Comparison of ENCODE assay signal across 22 cellular contexts in the genomic region with DNA sequence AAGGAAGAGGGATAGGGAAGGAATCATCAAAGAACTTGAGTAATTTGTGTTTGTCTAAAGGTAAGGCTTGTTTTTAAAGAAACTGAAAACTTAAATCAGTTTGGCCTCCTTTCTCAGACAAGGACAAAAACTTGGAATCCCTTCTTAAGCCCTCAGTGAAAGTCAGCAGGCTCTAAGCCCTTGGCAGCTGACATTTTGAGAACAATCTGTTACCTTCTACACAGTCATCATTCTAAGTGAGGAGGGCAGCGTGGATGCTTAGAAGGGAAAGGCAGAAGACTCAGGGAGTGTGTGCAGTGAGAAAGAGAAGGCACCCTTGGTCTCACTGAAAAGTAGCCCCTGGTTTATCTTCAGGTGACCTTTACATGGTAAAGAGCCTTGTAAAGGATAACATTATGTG.
"Had no signal": no experiment of that assay in that cellular context is flagged by ENCODE, and none has a peak within 500 bp of the region (broad histone marks: within the 10 kb centered on the region; RNA-seq: fewer than 3 reads in every experiment).

No MANE protein-coding gene starts in this region.

- DNase-seq: dermis blood vessel endothelial cell; effector memory CD4-positive, alpha-beta T cell; foreskin keratinocyte; glutamatergic neuron; heart right ventricle; hippocampal formation; left cardiac atrium; left lung; mesendoderm; natural killer cell; pancreas; sigmoid colon; spleen; stimulated activated CD4-positive, alpha-beta T cell treated with anti-CD3 and anti-CD28 coated beads, Interleukin-4, amount 100 ng/mL, for 4 hours; upper lobe of left lung had no signal

- ATAC-seq: foreskin keratinocyte; heart right ventricle; left cardiac atrium; left lung; natural killer cell; pancreas; stimulated activated memory B cell treated with anti-CD40 and anti-IgM and Interleukin-4, amounts not matched to agents 10 μg/mL and 1 μg/mL and 100 μg/mL, for 72 hours had no signal

- H3K4me1 ChIP-seq: pancreas, right atrium auricular region, tibial nerve, upper lobe of left lung had no signal

- H3K9me3 ChIP-seq: esophagus muscularis mucosa, heart right ventricle, left lung, pancreas, right atrium auricular region, sigmoid colon, spleen, thoracic aorta, tibial nerve, upper lobe of left lung had no signal

- H3K27ac ChIP-seq: coronary artery, esophagus muscularis mucosa, foreskin keratinocyte, heart right ventricle, left lung, pancreas, right atrium auricular region, sigmoid colon, skin epidermis, spleen, thoracic aorta, tibial nerve, upper lobe of left lung had no signal

- H3K27me3 ChIP-seq: esophagus muscularis mucosa, foreskin keratinocyte, heart right ventricle, left lung, pancreas, right atrium auricular region, sigmoid colon, spleen, tibial nerve, upper lobe of left lung had no signal

- H3K36me3 ChIP-seq: esophagus muscularis mucosa, left lung, pancreas, right atrium auricular region, sigmoid colon, thoracic aorta had no signal

- H3K4me3 ChIP-seq: coronary artery, esophagus muscularis mucosa, heart right ventricle, left lung, pancreas, right atrium auricular region, sigmoid colon, skin epidermis, spleen, thoracic aorta, tibial nerve, upper lobe of left lung had no signal
